ENCODE assay signal across 14 cellular contexts in genomic region chr12:76236640-76237039, GRCh38.
DNase-seq lines count a peak whose midpoint lies in the region; ATAC-seq and TF ChIP-seq lines count a peak whose summit lies in the region.
"Had no signal": no experiment of that assay in that cellular context is flagged by ENCODE, and none has a peak within 500 bp of the region (broad histone marks: within the 10 kb centered on the region; RNA-seq: fewer than 3 reads in every experiment).

No MANE protein-coding gene starts in this region.

- H3K9me3 Mint-ChIP-seq in activated naive CD4-positive, alpha-beta T cell treated with anti-CD3 and anti-CD28 coated beads, Interleukin-2, amount 10 ng/mL, durations not matched to agents 7 days and 5 days, result no peaks in the 10 kb centered on the region

- H3K4me3 ChIP-seq in cardiac fibroblast (replicated peaks in 1 of 2; ENCODE audit: low read depth in 2 of 2, low read length in 2 of 2) (no peak overlapping the region), left lung (no peak overlapping the region)

- DNase-seq in EH (ENCODE audit: low read depth), result peak; percentile 33
- DNase-seq in NCI-H226, result peak; percentile 71
- peak; percentile 15 to 79 for DNase-seq in cardiac fibroblast (ENCODE audit: low read depth in 2 of 2)
- DNase-seq in left lung, result no peak
- DNase-seq in activated naive CD4-positive, alpha-beta T cell treated with anti-CD3 and anti-CD28 coated beads, Interleukin-2, amount 10 ng/mL, durations not matched to agents 7 days and 5 days, result no peak
- DNase-seq in NCI-H748 (lab: John Stamatoyannopoulos, UW; ENCODE audit: unreplicated experiment), result no peak
- DNase-seq: activated naive CD4-positive, alpha-beta T cell; BE2C; DND-41; glutamatergic neuron; NCI-H345; WERI-Rb-1 had no signal

- H3K4me1 Mint-ChIP-seq in activated naive CD4-positive, alpha-beta T cell treated with anti-CD3 and anti-CD28 coated beads, Interleukin-2, amount 10 ng/mL, durations not matched to agents 7 days and 5 days, result no peaks in the 10 kb centered on the region

- TF ChIP-seq CTCF in cardiac fibroblast (IDR thresholded peaks at IDR 0.05; ENCODE audit: low read depth, low read length) (no peak), left lung (IDR thresholded peaks at IDR 0.05) (no peak)

- no peak overlapping the region for H3K27ac Mint-ChIP-seq in activated naive CD4-positive, alpha-beta T cell treated with anti-CD3 and anti-CD28 coated beads, Interleukin-2, amount 10 ng/mL, durations not matched to agents 7 days and 5 days

- H3K36me3 ChIP-seq in left lung, result no peaks in the 10 kb centered on the region
- H3K36me3 ChIP-seq: BE2C, WERI-Rb-1 had no signal

- H3K27ac ChIP-seq in left lung, result no peak overlapping the region
- H3K27ac ChIP-seq: WERI-Rb-1 had no signal

- no peaks in the 10 kb centered on the region for H3K27me3 ChIP-seq in left lung
- H3K27me3 ChIP-seq: BE2C had no signal

- H3K4me1 ChIP-seq in left lung, result no peaks in the 10 kb centered on the region
- H3K4me1 ChIP-seq: BE2C had no signal

- no peaks in the 10 kb centered on the region for H3K36me3 Mint-ChIP-seq in activated naive CD4-positive, alpha-beta T cell treated with anti-CD3 and anti-CD28 coated beads, Interleukin-2, amount 10 ng/mL, durations not matched to agents 7 days and 5 days

- no peaks in the 10 kb centered on the region for H3K9me3 ChIP-seq in left lung
- H3K9me3 ChIP-seq: BE2C had no signal

- ATAC-seq in left lung, result peak; percentile 57
- no peak for ATAC-seq in GM19463 (IDR thresholded peaks at IDR 0.05; ENCODE audit: unreplicated experiment)
- no peak for ATAC-seq in GM19397 (IDR thresholded peaks at IDR 0.05; ENCODE audit: unreplicated experiment)

- H3K4me3 Mint-ChIP-seq in activated naive CD4-positive, alpha-beta T cell treated with anti-CD3 and anti-CD28 coated beads, Interleukin-2, amount 10 ng/mL, durations not matched to agents 7 days and 5 days, result no peak overlapping the region

- CTCF ChIA-PET in activated naive CD4-positive, alpha-beta T cell treated with anti-CD3 and anti-CD28 coated beads, Interleukin-2, amount 10 ng/mL, durations not matched to agents 7 days and 5 days (lab: Charles Lee), result no interaction called here

- intact Hi-C loops in left lung (cut with DNase I), result no loop called here

- no peaks in the 10 kb centered on the region for H3K27me3 Mint-ChIP-seq in activated naive CD4-positive, alpha-beta T cell treated with anti-CD3 and anti-CD28 coated beads, Interleukin-2, amount 10 ng/mL, durations not matched to agents 7 days and 5 days

Comparison
In these comparisons a context has a peak if more than half of its experiments do, and no peak if none do; other contexts are left out.
1. DNase-seq: peak in EH (single experiment), NCI-H226 (single experiment) and cardiac fibroblast (2 of 2); none in left lung (0 of 2), activated naive CD4-positive, alpha-beta T cell treated with anti-CD3 and anti-CD28 coated beads, Interleukin-2, amount 10 ng/mL, durations not matched to agents 7 days and 5 days (single experiment) and NCI-H748 (single experiment).